Comparison of ENCODE assay signal across 15 cellular contexts in the genomic region with DNA sequence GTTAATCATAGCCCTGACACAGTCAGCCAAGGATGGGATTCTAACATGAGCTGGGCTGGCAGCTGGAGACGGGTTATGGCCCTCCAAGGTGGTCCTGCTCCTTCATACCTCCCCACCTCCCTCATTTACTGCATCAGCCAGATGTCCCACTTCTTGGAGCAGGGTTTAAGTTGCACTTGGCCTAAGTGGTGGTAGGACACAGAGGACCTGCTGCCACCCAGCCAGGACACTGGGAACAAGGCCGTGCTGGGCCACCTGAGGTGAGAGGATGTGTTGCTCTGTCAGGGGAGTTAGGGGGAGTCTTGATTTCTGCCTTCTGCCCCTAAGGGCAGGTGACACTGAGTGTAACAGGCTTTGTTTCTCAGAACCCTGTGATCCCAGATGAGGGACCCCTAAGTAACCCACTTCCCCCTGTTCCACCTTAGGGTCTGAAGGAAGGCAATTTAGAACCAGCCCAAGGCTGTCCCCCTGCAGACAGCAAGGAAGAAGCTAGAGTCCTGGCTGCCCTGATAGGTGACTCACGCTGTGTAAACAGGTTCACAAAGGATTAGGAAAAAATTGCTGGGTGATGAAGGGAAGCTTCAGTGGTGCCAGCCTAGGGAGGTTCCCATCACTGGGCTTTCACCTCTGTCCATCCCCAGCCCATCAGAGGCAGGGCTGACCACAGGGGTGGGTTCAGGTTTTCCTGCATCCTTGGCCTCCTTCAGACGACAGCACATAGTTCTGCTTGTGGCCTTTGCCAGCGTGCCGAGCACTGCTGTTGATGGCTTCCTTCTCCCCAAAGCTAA.
A peak's percentile ranks its signal among the peaks of the same experiment; 100 is the strongest.
DNase-seq lines count a peak whose midpoint lies in the region; ATAC-seq and TF ChIP-seq lines count a peak whose summit lies in the region.
"Had no signal": no experiment of that assay in that cellular context is flagged by ENCODE, and none has a peak within 500 bp of the region (broad histone marks: within the 10 kb centered on the region; RNA-seq: fewer than 3 reads in every experiment).

No MANE protein-coding gene starts in this region.

- H3K27me3 Mint-ChIP-seq in CD8-positive, alpha-beta memory T cell, result no peaks in the 10 kb centered on the region
- no peaks in the 10 kb centered on the region for H3K27me3 Mint-ChIP-seq in mesothelial cell of epicardium (ENCODE audit: low read depth)
- H3K27me3 Mint-ChIP-seq: activated naive CD4-positive, alpha-beta T cell treated with anti-CD3 and anti-CD28 coated beads, Interleukin-2, amount 50 U/mL, for 24 hours; B cell had no signal

- peak; percentile 67 for DNase-seq in ACHN
- DNase-seq in HPDE6-E6E7 (ENCODE audit: extremely low spot score), result peak; percentile 75
- DNase-seq in adipocyte (ENCODE audit: low read depth), result peak; percentile 14
- DNase-seq in CD8-positive, alpha-beta memory T cell, result no peak
- no peak for DNase-seq in NCI-H345 treated with DMSO at 0.1 percent for 48 hours (lab: John Stamatoyannopoulos, UW; ENCODE audit: unreplicated experiment)
- no peak for DNase-seq in mesothelial cell of epicardium (ENCODE audit: low spot score in 2 of 2, unreplicated experiment in 2 of 2)
- DNase-seq: activated CD8-positive, alpha-beta memory T cell treated with anti-CD3 and anti-CD28 coated beads for 24 hours; head of caudate nucleus; NCI-H1105; stimulated activated CD4-positive, alpha-beta T cell treated with anti-CD3 and anti-CD28 coated beads, Interleukin-4, amount 100 ng/mL, for 4 hours; T-helper 2 cell had no signal

- in situ Hi-C loops in ACHN (cut with HindIII; ENCODE audit: low pct_ligation_motif_present, low pct_unique_long_range_greater_than_20kb, low sequenced_read_pairs), result no loop called here

- H3K36me3 Mint-ChIP-seq in CD8-positive, alpha-beta memory T cell, result peaks cover 0 to 96% (median 7%) of the 10 kb centered on the region in 3 donors
- peaks cover 2% of the 10 kb centered on the region for H3K36me3 Mint-ChIP-seq in mesothelial cell of epicardium

- no peaks in the 10 kb centered on the region for H3K27me3 ChIP-seq in adipocyte (replicated peaks; ENCODE audit: control insufficient read depth, insufficient read depth, low read length)
- H3K27me3 ChIP-seq in layer of hippocampus (ENCODE audit: control insufficient read depth, insufficient read depth, low read length), result no peaks in the 10 kb centered on the region
- no peaks in the 10 kb centered on the region for H3K27me3 ChIP-seq in CD8-positive, alpha-beta memory T cell (ENCODE audit: insufficient read depth, low read length, poor library complexity, severe bottlenecking)

- peak overlapping the region; percentile 6 for H3K27ac ChIP-seq in layer of hippocampus (ENCODE audit: low read depth, low read length)
- H3K27ac ChIP-seq in CD8-positive, alpha-beta memory T cell (ENCODE audit: low read depth, low read length), result no peak overlapping the region

- peaks cover 76% of the 10 kb centered on the region for H3K36me3 ChIP-seq in adipocyte (ENCODE audit: control insufficient read depth, insufficient read depth, low read length, severe bottlenecking)
- H3K36me3 ChIP-seq in CD8-positive, alpha-beta memory T cell (ENCODE audit: insufficient read depth, low read length), result peaks cover 29% of the 10 kb centered on the region

- no peak overlapping the region for H3K9ac ChIP-seq in adipocyte (ENCODE audit: low read length)

- H3K4me1 Mint-ChIP-seq in CD8-positive, alpha-beta memory T cell, result no peaks in the 10 kb centered on the region
- H3K4me1 Mint-ChIP-seq in mesothelial cell of epicardium, result peaks cover 30% of the 10 kb centered on the region
- H3K4me1 Mint-ChIP-seq: activated naive CD4-positive, alpha-beta T cell treated with anti-CD3 and anti-CD28 coated beads, Interleukin-2, amount 50 U/mL, for 24 hours had no signal

- H3K4me3 ChIP-seq in adipocyte (ENCODE audit: low read length), result no peak overlapping the region
- H3K4me3 ChIP-seq in CD8-positive, alpha-beta memory T cell (ENCODE audit: low read length), result no peak overlapping the region

- CTCF ChIA-PET in CD8-positive, alpha-beta memory T cell (lab: Charles Lee), result no interaction called here

- no peak for TF ChIP-seq CTCF in mesothelial cell of epicardium (IDR thresholded peaks at IDR 0.05; ENCODE audit: unreplicated experiment)

- POLR2A ChIA-PET in CD8-positive, alpha-beta memory T cell (lab: Charles Lee), result no interaction called here

- H3K9me3 Mint-ChIP-seq in CD8-positive, alpha-beta memory T cell, result no peaks in the 10 kb centered on the region
- no peaks in the 10 kb centered on the region for H3K9me3 Mint-ChIP-seq in mesothelial cell of epicardium
- H3K9me3 Mint-ChIP-seq: activated naive CD4-positive, alpha-beta T cell treated with anti-CD3 and anti-CD28 coated beads, Interleukin-2, amount 50 U/mL, for 24 hours had no signal

- H3K4me3 Mint-ChIP-seq in CD8-positive, alpha-beta memory T cell, result no peak overlapping the region
- no peak overlapping the region for H3K4me3 Mint-ChIP-seq in mesothelial cell of epicardium
- H3K4me3 Mint-ChIP-seq: activated naive CD4-positive, alpha-beta T cell treated with anti-CD3 and anti-CD28 coated beads, Interleukin-2, amount 50 U/mL, for 24 hours; B cell had no signal

- H3K9me3 ChIP-seq in adipocyte (ENCODE audit: control insufficient read depth, low read length), result no peaks in the 10 kb centered on the region
- no peaks in the 10 kb centered on the region for H3K9me3 ChIP-seq in CD8-positive, alpha-beta memory T cell (ENCODE audit: low read length)

- H3K4me1 ChIP-seq in adipocyte (ENCODE audit: control insufficient read depth, insufficient read depth, low read length), result peaks cover 26% of the 10 kb centered on the region
- no peaks in the 10 kb centered on the region for H3K4me1 ChIP-seq in CD8-positive, alpha-beta memory T cell (ENCODE audit: insufficient read depth, low read length)

- peak overlapping the region in 2 of 8 donors; percentile 17 to 43 for H3K27ac Mint-ChIP-seq in CD8-positive, alpha-beta memory T cell
- H3K27ac Mint-ChIP-seq in mesothelial cell of epicardium, result no peak overlapping the region
- H3K27ac Mint-ChIP-seq: activated naive CD4-positive, alpha-beta T cell treated with anti-CD3 and anti-CD28 coated beads, Interleukin-2, amount 50 U/mL, for 24 hours; B cell had no signal

- ATAC-seq in HG03432 (IDR thresholded peaks at IDR 0.05; ENCODE audit: unreplicated experiment), result no peak

Comparison
In these comparisons a context has a peak if more than half of its experiments do, and no peak if none do; other contexts are left out.
1. DNase-seq: peak in ACHN (single experiment), HPDE6-E6E7 (single experiment) and adipocyte (single experiment); none in CD8-positive, alpha-beta memory T cell (0 of 5), NCI-H345 treated with DMSO at 0.1 percent for 48 hours (single experiment) and mesothelial cell of epicardium (0 of 2).